Comparison of ENCODE assay signal across 22 cellular contexts in the genomic region with DNA sequence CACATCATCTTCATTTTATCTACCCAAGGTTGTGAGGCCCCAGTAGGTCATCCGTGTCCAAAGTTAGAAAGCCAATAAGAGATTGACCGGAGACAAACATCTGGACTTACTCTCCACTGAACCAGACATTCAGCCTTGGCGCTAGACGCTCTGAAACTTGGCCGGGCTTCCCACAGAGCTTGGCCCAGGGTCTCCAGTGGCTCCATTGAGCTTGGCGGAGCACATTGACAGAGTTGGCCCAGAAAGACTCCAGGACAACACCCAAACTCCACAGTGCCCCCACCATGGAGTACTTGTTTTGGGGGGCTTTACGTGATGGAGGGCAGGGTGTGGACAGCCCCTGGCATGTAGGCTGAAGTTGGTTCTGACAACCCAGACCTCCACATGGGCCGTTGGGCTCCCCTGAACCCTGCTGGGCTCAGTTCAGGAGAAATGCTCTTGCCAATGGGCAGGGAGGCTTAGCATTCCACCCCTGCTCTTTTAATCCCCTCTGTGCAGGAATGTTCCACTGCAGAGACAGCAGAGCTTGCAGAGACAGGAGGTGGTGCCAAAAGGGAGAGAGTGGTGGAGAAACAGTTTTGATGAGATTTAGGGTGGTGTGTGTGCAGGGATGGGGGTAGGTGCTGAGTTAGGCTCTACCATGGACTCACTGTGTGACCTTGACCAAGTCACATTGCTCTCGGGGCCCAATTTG.
A peak's percentile ranks its signal among the peaks of the same experiment; 100 is the strongest.
DNase-seq lines count a peak whose midpoint lies in the region; ATAC-seq and TF ChIP-seq lines count a peak whose summit lies in the region.
"Had no signal": no experiment of that assay in that cellular context is flagged by ENCODE, and none has a peak within 500 bp of the region (broad histone marks: within the 10 kb centered on the region; RNA-seq: fewer than 3 reads in every experiment).

No MANE protein-coding gene starts in this region.

- intact Hi-C loops in esophagus squamous epithelium (cut with DNase I) (no loop called here), sciatic nerve (cut with DNase I) (no loop called here), upper lobe of right lung (cut with DNase I) (no loop called here)

- no peak for DNase-seq in esophagus squamous epithelium (lab: John Stamatoyannopoulos, UW)
- peak; percentile 81 for DNase-seq in right atrium auricular region (ENCODE audit: low spot score)
- DNase-seq in sciatic nerve (ENCODE audit: low spot score): peak; percentile 73
- no peak for DNase-seq in upper lobe of right lung
- no peak for DNase-seq in stimulated activated CD4-positive, alpha-beta T cell treated with anti-CD3 and anti-CD28 coated beads, Interleukin-4, amount 100 ng/mL, for 4 hours
- DNase-seq in foreskin fibroblast: no peak
- DNase-seq: activated CD4-positive, alpha-beta T cell treated with anti-CD3 and anti-CD28 coated beads, Interleukin-2, amount 50 U/mL, for 4 hours; activated effector memory CD4-positive, alpha-beta T cell treated with anti-CD3 and anti-CD28 coated beads, Interleukin-2, amount 50 U/mL, for 16 hours; CD8-positive, alpha-beta T cell; DMS53; NCI-H1930; NCI-H2227 treated with DMSO at 0.1 percent for 48 hours; PC-3; stimulated activated CD4-positive, alpha-beta T cell treated with anti-CD3 and anti-CD28 coated beads, Interleukin-12 subunit alpha, Interleukin-12 subunit beta, amount 100 ng/mL, for 4 hours; WERI-Rb-1 had no signal

- H3K4me3 ChIP-seq in esophagus squamous epithelium (no peak overlapping the region), right atrium auricular region (no peak overlapping the region), upper lobe of right lung (no peak overlapping the region), foreskin fibroblast (ENCODE audit: low read depth in 1 of 2, low read length in 2 of 2) (no peak overlapping the region)
- H3K4me3 ChIP-seq: cardiac muscle cell, GM12878, neural progenitor cell, prostate gland, SJSA1 had no signal

- 60 to 81% methylated on average over 4 to 8 of the region's 9 CpGs for WGBS in esophagus squamous epithelium, 2 donors

- H3K27me3 ChIP-seq in esophagus squamous epithelium: no peaks in the 10 kb centered on the region
- H3K27me3 ChIP-seq in right atrium auricular region: no peaks in the 10 kb centered on the region
- H3K27me3 ChIP-seq in upper lobe of right lung: no peaks in the 10 kb centered on the region
- H3K27me3 ChIP-seq: cardiac muscle cell, neural progenitor cell, SJSA1 had no signal

- no peak for TF ChIP-seq POLR2A in esophagus squamous epithelium (IDR thresholded peaks at IDR 0.05)

- peak; percentile 84 for ATAC-seq in sciatic nerve
- peak; percentile 49 for ATAC-seq in upper lobe of right lung
- ATAC-seq in HG02588 (IDR thresholded peaks at IDR 0.05; ENCODE audit: unreplicated experiment): no peak
- ATAC-seq: CD8-positive, alpha-beta T cell; GM12878; left colon; PC-3 had no signal

- TF ChIP-seq CTCF in esophagus squamous epithelium (IDR thresholded peaks at IDR 0.05): no peak
- no peak for TF ChIP-seq CTCF in right atrium auricular region (IDR thresholded peaks at IDR 0.05)
- no peak for TF ChIP-seq CTCF in upper lobe of right lung (IDR thresholded peaks at IDR 0.05)
- no peak for TF ChIP-seq CTCF in foreskin fibroblast (IDR thresholded peaks at IDR 0.05; ENCODE audit: low read depth, low read length)

- peaks cover 0 to 41% (median 10%) of the 10 kb centered on the region in 3 donors for H3K4me1 ChIP-seq in esophagus squamous epithelium
- peaks cover 0 to 19% of the 10 kb centered on the region in 2 donors for H3K4me1 ChIP-seq in right atrium auricular region
- peaks cover 6% of the 10 kb centered on the region for H3K4me1 ChIP-seq in upper lobe of right lung
- H3K4me1 ChIP-seq: prostate gland had no signal

- peak overlapping the region in 3 of 4 donors; percentile 50 to 73 (median 59) for H3K27ac ChIP-seq in esophagus squamous epithelium
- H3K27ac ChIP-seq in right atrium auricular region: peak overlapping the region; percentile 63 to 79
- no peak overlapping the region for H3K27ac ChIP-seq in upper lobe of right lung
- H3K27ac ChIP-seq: cardiac muscle cell, neural progenitor cell, prostate gland, SJSA1, WERI-Rb-1 had no signal

- no peaks in the 10 kb centered on the region for H3K9me3 ChIP-seq in esophagus squamous epithelium
- H3K9me3 ChIP-seq in right atrium auricular region: peaks cover 0 to 14% of the 10 kb centered on the region in 2 donors
- H3K9me3 ChIP-seq in upper lobe of right lung: no peaks in the 10 kb centered on the region
- H3K9me3 ChIP-seq: prostate gland, SJSA1 had no signal

- H3K36me3 ChIP-seq in esophagus squamous epithelium (no peaks in the 10 kb centered on the region), right atrium auricular region (no peaks in the 10 kb centered on the region), upper lobe of right lung (no peaks in the 10 kb centered on the region)
- H3K36me3 ChIP-seq: cardiac muscle cell, neural progenitor cell, prostate gland, SJSA1, WERI-Rb-1 had no signal

Comparison
In these comparisons a context has a peak if more than half of its experiments do, and no peak if none do; other contexts are left out.
1. DNase-seq: peak in right atrium auricular region (single experiment) and sciatic nerve (single experiment); none in esophagus squamous epithelium (single experiment), upper lobe of right lung (single experiment), stimulated activated CD4-positive, alpha-beta T cell treated with anti-CD3 and anti-CD28 coated beads, Interleukin-4, amount 100 ng/mL, for 4 hours (0 of 2) and foreskin fibroblast (0 of 2).